1 cellular context compared by ENCODE assay signal in the genomic region with DNA sequence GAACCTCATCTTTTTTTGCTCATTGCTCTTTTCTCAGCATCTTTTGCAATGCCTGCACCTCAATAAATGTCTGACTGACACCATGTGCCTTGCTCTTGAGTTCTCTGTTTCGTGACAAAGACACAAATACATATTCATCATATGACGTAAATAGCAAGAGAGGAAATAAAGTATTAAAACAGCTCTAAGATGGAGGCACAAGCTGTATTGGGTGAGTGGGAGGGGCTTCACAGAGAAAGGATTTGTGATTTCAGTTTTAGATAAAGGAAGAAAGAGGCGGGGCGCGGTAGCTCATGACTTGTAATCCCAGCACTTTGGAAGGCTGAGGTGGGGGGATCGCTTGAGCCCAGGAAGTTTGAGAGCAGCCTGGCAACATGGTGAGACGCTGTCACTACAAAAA.
TF ChIP-seq lines count a peak whose summit lies in the region.

No MANE protein-coding gene starts in this region.

TF ChIP-seq in WTC11, 78 proteins besides CTCF, POLR2A, EP300 and RAD21:
- TF ChIP-seq, protein P1, sequence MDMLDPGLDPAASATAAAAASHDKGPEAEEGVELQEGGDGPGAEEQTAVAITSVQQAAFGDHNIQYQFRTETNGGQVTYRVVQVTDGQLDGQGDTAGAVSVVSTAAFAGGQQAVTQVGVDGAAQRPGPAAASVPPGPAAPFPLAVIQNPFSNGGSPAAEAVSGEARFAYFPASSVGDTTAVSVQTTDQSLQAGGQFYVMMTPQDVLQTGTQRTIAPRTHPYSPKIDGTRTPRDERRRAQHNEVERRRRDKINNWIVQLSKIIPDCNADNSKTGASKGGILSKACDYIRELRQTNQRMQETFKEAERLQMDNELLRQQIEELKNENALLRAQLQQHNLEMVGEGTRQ (CRISPR knock-in tag; IDR thresholded peaks at IDR 0.05): no peak
- TF ChIP-seq, protein P2, sequence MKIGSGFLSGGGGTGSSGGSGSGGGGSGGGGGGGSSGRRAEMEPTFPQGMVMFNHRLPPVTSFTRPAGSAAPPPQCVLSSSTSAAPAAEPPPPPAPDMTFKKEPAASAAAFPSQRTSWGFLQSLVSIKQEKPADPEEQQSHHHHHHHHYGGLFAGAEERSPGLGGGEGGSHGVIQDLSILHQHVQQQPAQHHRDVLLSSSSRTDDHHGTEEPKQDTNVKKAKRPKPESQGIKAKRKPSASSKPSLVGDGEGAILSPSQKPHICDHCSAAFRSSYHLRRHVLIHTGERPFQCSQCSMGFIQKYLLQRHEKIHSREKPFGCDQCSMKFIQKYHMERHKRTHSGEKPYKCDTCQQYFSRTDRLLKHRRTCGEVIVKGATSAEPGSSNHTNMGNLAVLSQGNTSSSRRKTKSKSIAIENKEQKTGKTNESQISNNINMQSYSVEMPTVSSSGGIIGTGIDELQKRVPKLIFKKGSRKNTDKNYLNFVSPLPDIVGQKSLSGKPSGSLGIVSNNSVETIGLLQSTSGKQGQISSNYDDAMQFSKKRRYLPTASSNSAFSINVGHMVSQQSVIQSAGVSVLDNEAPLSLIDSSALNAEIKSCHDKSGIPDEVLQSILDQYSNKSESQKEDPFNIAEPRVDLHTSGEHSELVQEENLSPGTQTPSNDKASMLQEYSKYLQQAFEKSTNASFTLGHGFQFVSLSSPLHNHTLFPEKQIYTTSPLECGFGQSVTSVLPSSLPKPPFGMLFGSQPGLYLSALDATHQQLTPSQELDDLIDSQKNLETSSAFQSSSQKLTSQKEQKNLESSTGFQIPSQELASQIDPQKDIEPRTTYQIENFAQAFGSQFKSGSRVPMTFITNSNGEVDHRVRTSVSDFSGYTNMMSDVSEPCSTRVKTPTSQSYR (CRISPR knock-in tag; IDR thresholded peaks at IDR 0.05): no peak
- TF ChIP-seq, protein P3, sequence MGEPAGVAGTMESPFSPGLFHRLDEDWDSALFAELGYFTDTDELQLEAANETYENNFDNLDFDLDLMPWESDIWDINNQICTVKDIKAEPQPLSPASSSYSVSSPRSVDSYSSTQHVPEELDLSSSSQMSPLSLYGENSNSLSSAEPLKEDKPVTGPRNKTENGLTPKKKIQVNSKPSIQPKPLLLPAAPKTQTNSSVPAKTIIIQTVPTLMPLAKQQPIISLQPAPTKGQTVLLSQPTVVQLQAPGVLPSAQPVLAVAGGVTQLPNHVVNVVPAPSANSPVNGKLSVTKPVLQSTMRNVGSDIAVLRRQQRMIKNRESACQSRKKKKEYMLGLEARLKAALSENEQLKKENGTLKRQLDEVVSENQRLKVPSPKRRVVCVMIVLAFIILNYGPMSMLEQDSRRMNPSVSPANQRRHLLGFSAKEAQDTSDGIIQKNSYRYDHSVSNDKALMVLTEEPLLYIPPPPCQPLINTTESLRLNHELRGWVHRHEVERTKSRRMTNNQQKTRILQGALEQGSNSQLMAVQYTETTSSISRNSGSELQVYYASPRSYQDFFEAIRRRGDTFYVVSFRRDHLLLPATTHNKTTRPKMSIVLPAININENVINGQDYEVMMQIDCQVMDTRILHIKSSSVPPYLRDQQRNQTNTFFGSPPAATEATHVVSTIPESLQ (CRISPR knock-in tag; IDR thresholded peaks at IDR 0.05): no peak
- TF ChIP-seq RORB (CRISPR knock-in tag; IDR thresholded peaks at IDR 0.05) (no peak), OVOL2 (CRISPR knock-in tag; IDR thresholded peaks at IDR 0.05; ENCODE audit: borderline replicate concordance) (no peak), CREB1 (CRISPR knock-in tag; IDR thresholded peaks at IDR 0.05) (no peak), SOX15 (CRISPR knock-in tag; IDR thresholded peaks at IDR 0.05) (no peak), ZNF138 (CRISPR knock-in tag; conservative IDR thresholded peaks at IDR 0.05) (no peak), ZNF671 (CRISPR knock-in tag; IDR thresholded peaks at IDR 0.05) (no peak), ZNF416 (CRISPR knock-in tag; IDR thresholded peaks at IDR 0.05) (no peak), SMAD4 (CRISPR knock-in tag; IDR thresholded peaks at IDR 0.05) (no peak), ATF1 (CRISPR knock-in tag; IDR thresholded peaks at IDR 0.05) (no peak), RELA (CRISPR knock-in tag; IDR thresholded peaks at IDR 0.05; ENCODE audit: borderline replicate concordance) (no peak)
- TF ChIP-seq, protein P4, sequence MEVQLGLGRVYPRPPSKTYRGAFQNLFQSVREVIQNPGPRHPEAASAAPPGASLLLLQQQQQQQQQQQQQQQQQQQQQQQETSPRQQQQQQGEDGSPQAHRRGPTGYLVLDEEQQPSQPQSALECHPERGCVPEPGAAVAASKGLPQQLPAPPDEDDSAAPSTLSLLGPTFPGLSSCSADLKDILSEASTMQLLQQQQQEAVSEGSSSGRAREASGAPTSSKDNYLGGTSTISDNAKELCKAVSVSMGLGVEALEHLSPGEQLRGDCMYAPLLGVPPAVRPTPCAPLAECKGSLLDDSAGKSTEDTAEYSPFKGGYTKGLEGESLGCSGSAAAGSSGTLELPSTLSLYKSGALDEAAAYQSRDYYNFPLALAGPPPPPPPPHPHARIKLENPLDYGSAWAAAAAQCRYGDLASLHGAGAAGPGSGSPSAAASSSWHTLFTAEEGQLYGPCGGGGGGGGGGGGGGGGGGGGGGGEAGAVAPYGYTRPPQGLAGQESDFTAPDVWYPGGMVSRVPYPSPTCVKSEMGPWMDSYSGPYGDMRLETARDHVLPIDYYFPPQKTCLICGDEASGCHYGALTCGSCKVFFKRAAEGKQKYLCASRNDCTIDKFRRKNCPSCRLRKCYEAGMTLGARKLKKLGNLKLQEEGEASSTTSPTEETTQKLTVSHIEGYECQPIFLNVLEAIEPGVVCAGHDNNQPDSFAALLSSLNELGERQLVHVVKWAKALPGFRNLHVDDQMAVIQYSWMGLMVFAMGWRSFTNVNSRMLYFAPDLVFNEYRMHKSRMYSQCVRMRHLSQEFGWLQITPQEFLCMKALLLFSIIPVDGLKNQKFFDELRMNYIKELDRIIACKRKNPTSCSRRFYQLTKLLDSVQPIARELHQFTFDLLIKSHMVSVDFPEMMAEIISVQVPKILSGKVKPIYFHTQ (CRISPR knock-in tag; IDR thresholded peaks at IDR 0.05): no peak
- TF ChIP-seq, protein P5, sequence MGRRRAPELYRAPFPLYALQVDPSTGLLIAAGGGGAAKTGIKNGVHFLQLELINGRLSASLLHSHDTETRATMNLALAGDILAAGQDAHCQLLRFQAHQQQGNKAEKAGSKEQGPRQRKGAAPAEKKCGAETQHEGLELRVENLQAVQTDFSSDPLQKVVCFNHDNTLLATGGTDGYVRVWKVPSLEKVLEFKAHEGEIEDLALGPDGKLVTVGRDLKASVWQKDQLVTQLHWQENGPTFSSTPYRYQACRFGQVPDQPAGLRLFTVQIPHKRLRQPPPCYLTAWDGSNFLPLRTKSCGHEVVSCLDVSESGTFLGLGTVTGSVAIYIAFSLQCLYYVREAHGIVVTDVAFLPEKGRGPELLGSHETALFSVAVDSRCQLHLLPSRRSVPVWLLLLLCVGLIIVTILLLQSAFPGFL (CRISPR knock-in tag; IDR thresholded peaks at IDR 0.05; ENCODE audit: borderline replicate concordance): no peak
- TF ChIP-seq, protein P6, sequence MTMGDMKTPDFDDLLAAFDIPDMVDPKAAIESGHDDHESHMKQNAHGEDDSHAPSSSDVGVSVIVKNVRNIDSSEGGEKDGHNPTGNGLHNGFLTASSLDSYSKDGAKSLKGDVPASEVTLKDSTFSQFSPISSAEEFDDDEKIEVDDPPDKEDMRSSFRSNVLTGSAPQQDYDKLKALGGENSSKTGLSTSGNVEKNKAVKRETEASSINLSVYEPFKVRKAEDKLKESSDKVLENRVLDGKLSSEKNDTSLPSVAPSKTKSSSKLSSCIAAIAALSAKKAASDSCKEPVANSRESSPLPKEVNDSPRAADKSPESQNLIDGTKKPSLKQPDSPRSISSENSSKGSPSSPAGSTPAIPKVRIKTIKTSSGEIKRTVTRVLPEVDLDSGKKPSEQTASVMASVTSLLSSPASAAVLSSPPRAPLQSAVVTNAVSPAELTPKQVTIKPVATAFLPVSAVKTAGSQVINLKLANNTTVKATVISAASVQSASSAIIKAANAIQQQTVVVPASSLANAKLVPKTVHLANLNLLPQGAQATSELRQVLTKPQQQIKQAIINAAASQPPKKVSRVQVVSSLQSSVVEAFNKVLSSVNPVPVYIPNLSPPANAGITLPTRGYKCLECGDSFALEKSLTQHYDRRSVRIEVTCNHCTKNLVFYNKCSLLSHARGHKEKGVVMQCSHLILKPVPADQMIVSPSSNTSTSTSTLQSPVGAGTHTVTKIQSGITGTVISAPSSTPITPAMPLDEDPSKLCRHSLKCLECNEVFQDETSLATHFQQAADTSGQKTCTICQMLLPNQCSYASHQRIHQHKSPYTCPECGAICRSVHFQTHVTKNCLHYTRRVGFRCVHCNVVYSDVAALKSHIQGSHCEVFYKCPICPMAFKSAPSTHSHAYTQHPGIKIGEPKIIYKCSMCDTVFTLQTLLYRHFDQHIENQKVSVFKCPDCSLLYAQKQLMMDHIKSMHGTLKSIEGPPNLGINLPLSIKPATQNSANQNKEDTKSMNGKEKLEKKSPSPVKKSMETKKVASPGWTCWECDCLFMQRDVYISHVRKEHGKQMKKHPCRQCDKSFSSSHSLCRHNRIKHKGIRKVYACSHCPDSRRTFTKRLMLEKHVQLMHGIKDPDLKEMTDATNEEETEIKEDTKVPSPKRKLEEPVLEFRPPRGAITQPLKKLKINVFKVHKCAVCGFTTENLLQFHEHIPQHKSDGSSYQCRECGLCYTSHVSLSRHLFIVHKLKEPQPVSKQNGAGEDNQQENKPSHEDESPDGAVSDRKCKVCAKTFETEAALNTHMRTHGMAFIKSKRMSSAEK (CRISPR knock-in tag; IDR thresholded peaks at IDR 0.05; ENCODE audit: borderline replicate concordance): no peak
- TF ChIP-seq, protein P7, sequence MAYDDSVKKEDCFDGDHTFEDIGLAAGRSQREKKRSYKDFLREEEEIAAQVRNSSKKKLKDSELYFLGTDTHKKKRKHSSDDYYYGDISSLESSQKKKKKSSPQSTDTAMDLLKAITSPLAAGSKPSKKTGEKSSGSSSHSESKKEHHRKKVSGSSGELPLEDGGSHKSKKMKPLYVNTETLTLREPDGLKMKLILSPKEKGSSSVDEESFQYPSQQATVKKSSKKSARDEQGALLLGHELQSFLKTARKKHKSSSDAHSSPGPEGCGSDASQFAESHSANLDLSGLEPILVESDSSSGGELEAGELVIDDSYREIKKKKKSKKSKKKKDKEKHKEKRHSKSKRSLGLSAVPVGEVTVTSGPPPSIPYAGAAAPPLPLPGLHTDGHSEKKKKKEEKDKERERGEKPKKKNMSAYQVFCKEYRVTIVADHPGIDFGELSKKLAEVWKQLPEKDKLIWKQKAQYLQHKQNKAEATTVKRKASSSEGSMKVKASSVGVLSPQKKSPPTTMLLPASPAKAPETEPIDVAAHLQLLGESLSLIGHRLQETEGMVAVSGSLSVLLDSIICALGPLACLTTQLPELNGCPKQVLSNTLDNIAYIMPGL (CRISPR knock-in tag; IDR thresholded peaks at IDR 0.05): no peak
